ENCODE assay signal across 24 cellular contexts in genomic region chr7:151858456-151858855, GRCh38.
"Had no signal": no experiment of that assay in that cellular context is flagged by ENCODE, and none has a peak within 500 bp of the region (broad histone marks: within the 10 kb centered on the region; RNA-seq: fewer than 3 reads in every experiment).

No MANE protein-coding gene starts in this region.

- H3K27me3 ChIP-seq: right atrium auricular region, right lobe of liver, suprapubic skin, tibial artery, uterus had no signal

- H3K9me3 Mint-ChIP-seq: immature natural killer cell; memory B cell; naive thymus-derived CD4-positive, alpha-beta T cell; nephron; neural crest cell; stimulated activated naive CD8-positive, alpha-beta T cell treated with anti-CD3 and anti-CD28 coated beads, Interleukin-15, Interleukin-2, amounts not matched to agents 100 ng/mL and 50 ng/mL, for 24 hours had no signal

- DNase-seq: immature natural killer cell; left ventricle myocardium inferior; midbrain; naive thymus-derived CD4-positive, alpha-beta T cell; stimulated activated CD4-positive, alpha-beta T cell treated with anti-CD3 and anti-CD28 coated beads, Interleukin-12 subunit alpha, Interleukin-12 subunit beta, amount 100 ng/mL, for 4 hours; stimulated activated CD4-positive, alpha-beta T cell treated with anti-CD3 and anti-CD28 coated beads, Interleukin-15, amount 100 ng/mL, for 24 hours; stimulated activated CD4-positive, alpha-beta T cell treated with anti-CD3 and anti-CD28 coated beads, Interleukin-2, amount 100 ng/mL, for 24 hours; stimulated activated CD4-positive, alpha-beta T cell treated with anti-CD3 and anti-CD28 coated beads, Interleukin-4, amount 100 ng/mL, for 1 hour; stimulated activated naive CD4-positive, alpha-beta T cell; tibial artery; trophoblast cell; uterus had no signal

- H3K4me1 Mint-ChIP-seq: nephron had no signal

- H3K4me3 Mint-ChIP-seq: immature natural killer cell; memory B cell; naive thymus-derived CD4-positive, alpha-beta T cell; nephron; neural crest cell; stimulated activated naive CD8-positive, alpha-beta T cell treated with anti-CD3 and anti-CD28 coated beads, Interleukin-15, Interleukin-2, amounts not matched to agents 100 ng/mL and 50 ng/mL, for 24 hours had no signal

- ATAC-seq: mucosa of descending colon; naive thymus-derived CD4-positive, alpha-beta T cell; right lobe of liver had no signal

- H3K4me3 ChIP-seq: left ventricle myocardium inferior, mucosa of descending colon, right atrium auricular region, right lobe of liver, smooth muscle cell, suprapubic skin, thoracic aorta, tibial artery, uterus had no signal

- H3K27ac ChIP-seq: left ventricle myocardium inferior, parathyroid adenoma, right atrium auricular region, right lobe of liver, suprapubic skin, thoracic aorta, tibial artery, uterus had no signal

- H3K9me3 ChIP-seq: left ventricle myocardium inferior, mucosa of descending colon, right atrium auricular region, right lobe of liver, suprapubic skin, thoracic aorta, tibial artery, uterus had no signal

- H3K36me3 Mint-ChIP-seq: immature natural killer cell had no signal

- H3K27me3 Mint-ChIP-seq: memory B cell; naive thymus-derived CD4-positive, alpha-beta T cell; stimulated activated naive CD8-positive, alpha-beta T cell treated with anti-CD3 and anti-CD28 coated beads, Interleukin-15, Interleukin-2, amounts not matched to agents 100 ng/mL and 50 ng/mL, for 24 hours had no signal

- H3K27ac Mint-ChIP-seq: immature natural killer cell; memory B cell; nephron; progenitor cell of endocrine pancreas; stimulated activated naive CD8-positive, alpha-beta T cell treated with anti-CD3 and anti-CD28 coated beads, Interleukin-15, Interleukin-2, amounts not matched to agents 100 ng/mL and 50 ng/mL, for 24 hours had no signal

- H3K36me3 ChIP-seq: left ventricle myocardium inferior, right atrium auricular region, thoracic aorta, uterus had no signal

- H3K4me1 ChIP-seq: parathyroid adenoma, suprapubic skin, uterus had no signal
